In genomic region chr1:3000214-3000613, GRCh38 we compare ENCODE assay signal across 17 cellular contexts. TPM values are rescaled to one million over a fixed set of nuclear protein-coding genes. Genes with fewer than 3 reads are reported as not detected.
DNase-seq lines count a peak whose midpoint lies in the region; ATAC-seq and TF ChIP-seq lines count a peak whose summit lies in the region.
"Had no signal": no experiment of that assay in that cellular context is flagged by ENCODE, and none has a peak within 500 bp of the region (broad histone marks: within the 10 kb centered on the region; RNA-seq: fewer than 3 reads in every experiment).

No MANE protein-coding gene starts in this region.

- WGBS in neuronal stem cell (ENCODE audit: extremely low coverage in 2 of 2, insufficient read length in 2 of 2, insufficient replicate concordance in 1 of 2), 2 donors, result no CpG with 5 or more reads among the region's 15 CpGs
- WGBS in sigmoid colon, 2 donors, result 85 to 93% methylated on average over 15 of the region's 15 CpGs

- H4K91ac ChIP-seq in neuronal stem cell (ENCODE audit: low read depth, low read length, poor library complexity), result no peak overlapping the region

- TF ChIP-seq POLR2A in sigmoid colon (IDR thresholded peaks at IDR 0.05), result no peak

- H3K9me3 ChIP-seq in right atrium auricular region (peaks cover 3 to 14% of the 10 kb centered on the region in 2 donors), neuronal stem cell (replicated peaks in 1 of 2; ENCODE audit: control insufficient read depth in 2 of 2, insufficient read depth in 1 of 2, low read depth in 1 of 2, low read length in 2 of 2) (peaks cover 0 to 2% of the 10 kb centered on the region in 2 donors), sigmoid colon (peaks cover 0 to 6% (median 1%) of the 10 kb centered on the region in 4 donors)
- H3K9me3 ChIP-seq: A549, BE2C had no signal

- peaks cover 1% of the 10 kb centered on the region for H3K79me1 ChIP-seq in neuronal stem cell (ENCODE audit: low read depth, low read length)

- intact Hi-C loops in cardiac septum (cut with DNase I), result no loop called here
- intact Hi-C loops in sigmoid colon (cut with DNase I), result no loop called here

- H3K18ac ChIP-seq in neuronal stem cell (ENCODE audit: low read length), result peak overlapping the region; percentile 29

- no peak for ATAC-seq in HG02642 (IDR thresholded peaks at IDR 0.05; ENCODE audit: poor library complexity, unreplicated experiment)
- ATAC-seq: A549, GM12878, GM23338 had no signal

- no peak overlapping the region for H3K4me2 ChIP-seq in neuronal stem cell (ENCODE audit: insufficient read depth, low read length, poor library complexity, severe bottlenecking)
- H3K4me2 ChIP-seq: A549, GM23338 had no signal

- H4K8ac ChIP-seq in neuronal stem cell (ENCODE audit: low read depth, low read length), result no peak overlapping the region

- DNase-seq in cardiac septum (ENCODE audit: low spot score), result peak; percentile 26
- DNase-seq in right atrium auricular region (ENCODE audit: low spot score), result no peak
- DNase-seq in neuronal stem cell (ENCODE audit: low spot score), result no peak
- DNase-seq in sigmoid colon, result peak; percentile 55
- no peak for DNase-seq in HT-29 (ENCODE audit: low spot score)
- no peak for DNase-seq in NCI-H82 (lab: John Stamatoyannopoulos, UW)
- DNase-seq: BE2C; CD4-positive, alpha-beta memory T cell; DMS79; H7 had no signal

- no peak for TF ChIP-seq EP300 in sigmoid colon (IDR thresholded peaks at IDR 0.05)

- H2BK5ac ChIP-seq in neuronal stem cell (ENCODE audit: low read length), result no peak overlapping the region

- H3K4me3 ChIP-seq in right atrium auricular region (no peak overlapping the region), neuronal stem cell (ENCODE audit: low read length in 2 of 2) (no peak overlapping the region), sigmoid colon (no peak overlapping the region)
- H3K4me3 ChIP-seq: A549, GM12878, GM23338 had no signal

- H3K14ac ChIP-seq in neuronal stem cell (ENCODE audit: low read length), result no peak overlapping the region

- no peaks in the 10 kb centered on the region for H3K27me3 ChIP-seq in right atrium auricular region
- peaks cover 0 to 55% (median 0%) of the 10 kb centered on the region in 3 experiments for H3K27me3 ChIP-seq in neuronal stem cell (ENCODE audit: control insufficient read depth in 3 of 3, insufficient read depth in 3 of 3, low read depth in 1 of 3, low read length in 3 of 3)
- H3K27me3 ChIP-seq in sigmoid colon, result peaks cover 0 to 52% (median 17%) of the 10 kb centered on the region in 3 donors

- H3K23ac ChIP-seq in neuronal stem cell (ENCODE audit: low read depth, low read length, poor library complexity), result no peak overlapping the region

- no peak overlapping the region for H2BK12ac ChIP-seq in neuronal stem cell (ENCODE audit: low read length)

- no peak overlapping the region for H2BK15ac ChIP-seq in neuronal stem cell (ENCODE audit: low read length)

- H3K4ac ChIP-seq in neuronal stem cell (ENCODE audit: low read length), result no peak overlapping the region

- H3K27ac ChIP-seq in right atrium auricular region (no peak overlapping the region), neuronal stem cell (replicated peaks; ENCODE audit: low read length) (no peak overlapping the region), sigmoid colon (no peak overlapping the region)
- H3K27ac ChIP-seq: A549, C4-2B had no signal

- H3K4me1 ChIP-seq in right atrium auricular region, result no peaks in the 10 kb centered on the region
- H3K4me1 ChIP-seq in neuronal stem cell (ENCODE audit: control insufficient read depth in 2 of 2, insufficient read depth in 1 of 2, low read depth in 1 of 2, low read length in 2 of 2), result no peaks in the 10 kb centered on the region
- no peaks in the 10 kb centered on the region for H3K4me1 ChIP-seq in sigmoid colon
- H3K4me1 ChIP-seq: A549, BE2C had no signal

- no peak overlapping the region for H3K9ac ChIP-seq in neuronal stem cell (ENCODE audit: low read depth, low read length, poor library complexity)

- H2AK5ac ChIP-seq in neuronal stem cell (ENCODE audit: low read depth, low read length), result no peak overlapping the region

- TF ChIP-seq CTCF in right atrium auricular region (IDR thresholded peaks at IDR 0.05) (no peak), sigmoid colon (IDR thresholded peaks at IDR 0.05) (no peak)

- H2AFZ ChIP-seq in neuronal stem cell (ENCODE audit: low read length), result no peak overlapping the region
- H2AFZ ChIP-seq: GM23338 had no signal

- no peaks in the 10 kb centered on the region for H3K36me3 ChIP-seq in right atrium auricular region
- no peaks in the 10 kb centered on the region for H3K36me3 ChIP-seq in neuronal stem cell (replicated peaks in 1 of 2; ENCODE audit: control insufficient read depth in 2 of 2, insufficient read depth in 2 of 2, low read length in 2 of 2)
- H3K36me3 ChIP-seq in sigmoid colon, result no peaks in the 10 kb centered on the region
- H3K36me3 ChIP-seq: BE2C had no signal

- H2BK120ac ChIP-seq in neuronal stem cell (ENCODE audit: low read depth, low read length), result peak overlapping the region; percentile 16

RNA-seq across cellular contexts. Expression of gene ACTRT2, which starts 21.1 kb away (rescaled TPM):
- total RNA-seq in cardiac septum (not detected), right atrium auricular region (not detected), sigmoid colon (not detected)
- polyA plus RNA-seq in neuronal stem cell (2013, experiment 1 of 2), result 0.29 TPM
- 0.29 TPM for polyA plus RNA-seq in neuronal stem cell (2013, experiment 2 of 2)
- polyA plus RNA-seq in sigmoid colon, result not detected
- not detected in 2 replicates for total RNA-seq in HT-29 (2014; rRNA removed; shearing (Covaris generic))
- total RNA-seq: CD4-positive, alpha-beta memory T cell; G401; GM12878; GM23338 had no signal
- polyA plus RNA-seq: A549; AG04450; CD4-positive, alpha-beta memory T cell; GM12878; GM23338 had no signal

Comparison
In these comparisons a context has a peak if more than half of its experiments do, and no peak if none do; other contexts are left out.
1. DNase-seq: peak in cardiac septum (single experiment) and sigmoid colon (single experiment); none in right atrium auricular region (single experiment), neuronal stem cell (single experiment), HT-29 (single experiment) and NCI-H82 (single experiment).